In genomic region chr19:18063463-18063862, GRCh38 we compare ENCODE assay signal across 11 cellular contexts. TPM values are rescaled to one million over a fixed set of nuclear protein-coding genes. Genes with fewer than 3 reads are reported as not detected.
DNase-seq lines count a peak whose midpoint lies in the region; ATAC-seq, FAIRE-seq and TF ChIP-seq lines count a peak whose summit lies in the region.
"Had no signal": no experiment of that assay in that cellular context is flagged by ENCODE, and none has a peak within 500 bp of the region (broad histone marks: within the 10 kb centered on the region; RNA-seq: fewer than 3 reads in every experiment).

No MANE protein-coding gene starts in this region.

- H2BK15ac ChIP-seq in H1 (ENCODE audit: low read length), result no peak overlapping the region

- peaks cover 92% of the 10 kb centered on the region for H3K36me3 Mint-ChIP-seq in stimulated activated effector memory CD8-positive, alpha-beta T cell treated with anti-CD3 and anti-CD28 coated beads, Interleukin-12 subunit alpha, Interleukin-12 subunit beta, amount 100 ng/mL, for 72 hours

- H2BK12ac ChIP-seq in H1 (ENCODE audit: low read depth, low read length), result no peak overlapping the region

- no peak for ATAC-seq in stimulated activated effector memory CD8-positive, alpha-beta T cell treated with anti-CD3 and anti-CD28 coated beads, Interleukin-12 subunit alpha, Interleukin-12 subunit beta, amount 100 ng/mL, for 72 hours
- ATAC-seq in GM19467 (IDR thresholded peaks at IDR 0.05; ENCODE audit: unreplicated experiment), result no peak

- no peaks in the 10 kb centered on the region for H3K9me3 ChIP-seq in NT2/D1 (ENCODE audit: insufficient read depth, low read length)
- no peaks in the 10 kb centered on the region for H3K9me3 ChIP-seq in H1 (ENCODE audit: insufficient read depth in 2 of 2, low read depth in 1 of 2, low read length in 1 of 2)

- in situ Hi-C loops in GM13976 (cut with MboI; ENCODE audit: low sequenced_read_pairs, unreplicated experiment), result loop anchor here (25.0 kb wide), 1 partner anchor 126 kb away; the partner anchor contains the start of gene CCDC124

- no peak overlapping the region for H3K23ac ChIP-seq in H1 (ENCODE audit: insufficient read length)

- H2AFZ ChIP-seq in H1 (ENCODE audit: low read length), result no peak overlapping the region

- H3K4me3 ChIP-seq in NT2/D1 (ENCODE audit: insufficient read length, low read depth) (no peak overlapping the region), H1 (ENCODE audit: extremely low read depth in 1 of 4, insufficient read depth in 2 of 4, low read depth in 3 of 4, low read length in 4 of 4) (no peak overlapping the region)

- H2BK120ac ChIP-seq in H1 (replicated peaks; ENCODE audit: low read depth, low read length), result no peak overlapping the region

- no peak overlapping the region for H3K14ac ChIP-seq in H1 (ENCODE audit: insufficient read length)

- H3K27ac Mint-ChIP-seq in stimulated activated effector memory CD8-positive, alpha-beta T cell treated with anti-CD3 and anti-CD28 coated beads, Interleukin-12 subunit alpha, Interleukin-12 subunit beta, amount 100 ng/mL, for 72 hours, result peak overlapping the region; percentile 19

- no peak overlapping the region for H3K4me2 ChIP-seq in H1 (ENCODE audit: insufficient read depth in 1 of 2, low read depth in 2 of 2, low read length in 2 of 2)

- H3K4me1 ChIP-seq in NT2/D1 (ENCODE audit: insufficient read depth, insufficient read length) (peaks cover 5% of the 10 kb centered on the region), H1 (replicated peaks in 1 of 4; ENCODE audit: control insufficient read depth in 3 of 4, insufficient read depth in 4 of 4, low read length in 3 of 4) (no peaks in the 10 kb centered on the region)

- no peaks in the 10 kb centered on the region for H3K79me1 ChIP-seq in H1 (ENCODE audit: low read depth, low read length)

- H3K27me3 ChIP-seq in NT2/D1 (ENCODE audit: insufficient read depth, insufficient read length) (no peaks in the 10 kb centered on the region), H1 (replicated peaks in 1 of 4; ENCODE audit: control insufficient read depth in 3 of 4, extremely low read depth in 1 of 4, insufficient read depth in 3 of 4, low read length in 3 of 4) (no peaks in the 10 kb centered on the region)

- TF ChIP-seq EP300 in H1 (IDR thresholded peaks at IDR 0.05; ENCODE audit: borderline replicate concordance in 1 of 2, low read depth in 2 of 2, low read length in 2 of 2), result no peak

- FAIRE-seq in H1 (lab: Jason Lieb, UNC), result no peak

- H2BK20ac ChIP-seq in H1 (ENCODE audit: low read length), result no peak overlapping the region

- peak; percentile 33 for DNase-seq in activated T-cell treated with anti-CD3 and anti-CD28 coated beads for 1 hour (ENCODE audit: low read depth)
- DNase-seq in activated T-cell treated with anti-CD3 and anti-CD28 coated beads, Interleukin-2, amount 50 U/mL, for 1 hour, result no peak
- peak; percentile 32 for DNase-seq in NT2/D1 (ENCODE audit: low read depth, low spot score)
- DNase-seq in H1 (ENCODE audit: low read depth in 1 of 2, low spot score in 2 of 2), result peak in 1 of 2 experiments; percentile 71
- DNase-seq in stimulated activated effector memory CD8-positive, alpha-beta T cell treated with anti-CD3 and anti-CD28 coated beads, Interleukin-12 subunit alpha, Interleukin-12 subunit beta, amount 100 ng/mL, for 72 hours (ENCODE audit: low spot score in 2 of 2), result peak in 1 of 2 donors; percentile 59
- DNase-seq in GM13976 (ENCODE audit: low spot score), result no peak
- no peak for DNase-seq in OCI-M1 (lab: John Stamatoyannopoulos, UW)
- DNase-seq: AML-193; central memory CD4-positive, alpha-beta T cell; NK-92 treated with Interleukin-12 subunit alpha and Interleukin-12 subunit beta, amount 100 ng/mL, for 24 hours had no signal

- H3K27ac ChIP-seq in H1 (ENCODE audit: low read depth, low read length), result no peak overlapping the region

- peaks cover 2% of the 10 kb centered on the region; the same call in 1 of the 2 replicates for H3K23me2 ChIP-seq in H1 (ENCODE audit: low read depth, low read length)

- H2BK5ac ChIP-seq in H1 (ENCODE audit: low read depth, low read length), result no peak overlapping the region; the same call in 1 of the 2 replicates

- H3K79me2 ChIP-seq in H1 (ENCODE audit: control insufficient read depth in 1 of 2, insufficient read depth in 2 of 2, low read length in 2 of 2), result no peaks in the 10 kb centered on the region

- H4K91ac ChIP-seq in H1 (replicated peaks; ENCODE audit: insufficient read length, low read length), result no peak overlapping the region

- H3K4me1 Mint-ChIP-seq in stimulated activated effector memory CD8-positive, alpha-beta T cell treated with anti-CD3 and anti-CD28 coated beads, Interleukin-12 subunit alpha, Interleukin-12 subunit beta, amount 100 ng/mL, for 72 hours, result peaks cover 3% of the 10 kb centered on the region

- no peak overlapping the region for H3K18ac ChIP-seq in H1 (ENCODE audit: extremely low read depth, low read length)

- TF ChIP-seq RAD21 in H1 (IDR thresholded peaks at IDR 0.05 in 1 of 2, conservative IDR thresholded peaks at IDR 0.05 in 1 of 2; ENCODE audit: low read depth in 2 of 2, low read length in 2 of 2), result peak; percentile 62 to 69

- no peak overlapping the region for H3K4ac ChIP-seq in H1 (replicated peaks; ENCODE audit: insufficient read length, low read depth, low read length)

- H2AK5ac ChIP-seq in H1 (ENCODE audit: low read depth, low read length), result no peak overlapping the region

- H4K20me1 ChIP-seq in H1 (replicated peaks in 1 of 2; ENCODE audit: control insufficient read depth in 1 of 2, insufficient read depth in 2 of 2, low read length in 2 of 2), result no peaks in the 10 kb centered on the region

- 74% methylated on average over 5 of the region's 5 CpGs; no CpG with 5 or more reads in 1 of the 2 experiments for WGBS in H1 (ENCODE audit: extremely low coverage in 1 of 2, insufficient coverage in 1 of 2, insufficient read length in 1 of 2, insufficient replicate concordance in 2 of 2, low coverage in 1 of 2, low lambda C conversion rate in 2 of 2, missing lambda C conversion rate in 1 of 2), 2 experiments

- H3K56ac ChIP-seq in H1 (replicated peaks; ENCODE audit: insufficient read length, low read depth, low read length), result no peak overlapping the region

- no peaks in the 10 kb centered on the region for H3K9me3 Mint-ChIP-seq in stimulated activated effector memory CD8-positive, alpha-beta T cell treated with anti-CD3 and anti-CD28 coated beads, Interleukin-12 subunit alpha, Interleukin-12 subunit beta, amount 100 ng/mL, for 72 hours

- H4K5ac ChIP-seq in H1 (ENCODE audit: insufficient read length, low read depth, low read length), result no peak overlapping the region

- TF ChIP-seq POLR2A in H1 (IDR thresholded peaks at IDR 0.05; ENCODE audit: control extremely low read depth in 1 of 2, low read depth in 2 of 2, low read length in 2 of 2), result no peak

- CTCF ChIA-PET in H1 (lab: Charles Lee; ENCODE audit: partially characterized antibody), result interaction anchor here (0.6 to 3.2 kb wide), 6 partner anchors 11 to 125 kb away, joined by 3 to 14 read pairs (median 4); partner anchors contain the start of genes ARRDC2 and IL12RB1

- peak; percentile 43 to 63 (median 51) for TF ChIP-seq CTCF in H1 (IDR thresholded peaks at IDR 0.05; ENCODE audit: control extremely low read depth in 1 of 3, insufficient read depth in 1 of 3, low read depth in 1 of 3, low read length in 3 of 3)
- TF ChIP-seq CTCF in GM13976 (IDR thresholded peaks at IDR 0.05; ENCODE audit: borderline replicate concordance, control extremely low read depth, extremely low read depth, insufficient read depth, missing control alignments), result no peak

- H3K36me3 ChIP-seq in NT2/D1 (ENCODE audit: insufficient read depth, insufficient read length, low read length) (no peaks in the 10 kb centered on the region), H1 (ENCODE audit: control insufficient read depth in 2 of 4, insufficient read depth in 4 of 4, low read length in 3 of 4) (no peaks in the 10 kb centered on the region)

- H4K8ac ChIP-seq in H1 (ENCODE audit: extremely low read depth, insufficient read depth, low read length), result no peak overlapping the region

- H3K4me3 Mint-ChIP-seq in stimulated activated effector memory CD8-positive, alpha-beta T cell treated with anti-CD3 and anti-CD28 coated beads, Interleukin-12 subunit alpha, Interleukin-12 subunit beta, amount 100 ng/mL, for 72 hours, result no peak overlapping the region

- POLR2A ChIA-PET in H1 (lab: Charles Lee; ENCODE audit: partially characterized antibody), result interaction anchor here (1.2 kb wide), 1 partner anchor 202 kb away, joined by 3 read pairs; no protein-coding TSS in a partner anchor

- H3K9ac ChIP-seq in NT2/D1 (ENCODE audit: insufficient read length, low read depth) (no peak overlapping the region), H1 (replicated peaks in 1 of 4; ENCODE audit: extremely low read depth in 1 of 4, low read depth in 3 of 4, low read length in 3 of 4) (no peak overlapping the region)

RNA-seq across cellular contexts. Expression of gene IL12RB1, which starts 23.3 kb away (rescaled TPM):
- total RNA-seq in H1 (2021; fragmentation: NEBNext Ultra II Directional; extraction: Animal tissue kit (Norgen Biotek cat#: 25700)), result not detected in 2 replicates
- 0.03 and 0.06 TPM in 2 replicates for polyA plus RNA-seq in H1 (2011; rRNA removed)
- polyA plus RNA-seq in H1 (2011; cell fraction: cytosol; rRNA removed), result not detected
- not detected for polyA plus RNA-seq in H1 (2011; cell fraction: nucleus; rRNA removed)
- not detected in 4 replicates for polyA plus RNA-seq in H1 (2012, experiment 1 of 2)
- not detected for polyA plus RNA-seq in H1 (2012, experiment 2 of 2)
- not detected for polyA plus RNA-seq in H1 (2013, experiment 1 of 2)
- not detected for polyA plus RNA-seq in H1 (2013, experiment 2 of 2)
- polyA minus RNA-seq in H1 (2011; rRNA and poly(A)+ RNA removed), result not detected in 2 replicates
- not detected for polyA minus RNA-seq in H1 (2011; cell fraction: cytosol; rRNA and poly(A)+ RNA removed)
- polyA minus RNA-seq in H1 (2011; cell fraction: nucleus; rRNA and poly(A)+ RNA removed), result not detected

RNA-seq across cellular contexts. Expression of gene MAST3, which starts 34.1 kb away (rescaled TPM):
- total RNA-seq in H1 (2021; fragmentation: NEBNext Ultra II Directional; extraction: Animal tissue kit (Norgen Biotek cat#: 25700)), result 9.0 TPM in 2 replicates
- 3.4 and 5.5 TPM in 2 replicates for polyA plus RNA-seq in H1 (2011; rRNA removed)
- polyA plus RNA-seq in H1 (2011; cell fraction: cytosol; rRNA removed), result 1.5 TPM
- 7.7 TPM for polyA plus RNA-seq in H1 (2011; cell fraction: nucleus; rRNA removed)
- 3.2 to 5.5 TPM (median 4.8 TPM) in 4 replicates for polyA plus RNA-seq in H1 (2012, experiment 1 of 2)
- 3.0 TPM for polyA plus RNA-seq in H1 (2012, experiment 2 of 2)
- polyA plus RNA-seq in H1 (2013, experiment 1 of 2), result 3.4 TPM
- 3.1 TPM for polyA plus RNA-seq in H1 (2013, experiment 2 of 2)
- 4.8 and 5.0 TPM in 2 replicates for polyA minus RNA-seq in H1 (2011; rRNA and poly(A)+ RNA removed)
- 6.1 TPM for polyA minus RNA-seq in H1 (2011; cell fraction: cytosol; rRNA and poly(A)+ RNA removed)
- polyA minus RNA-seq in H1 (2011; cell fraction: nucleus; rRNA and poly(A)+ RNA removed), result 7.4 TPM

RNA-seq across cellular contexts. Expression of gene ARRDC2, which starts 55.5 kb away (rescaled TPM):
- total RNA-seq in H1 (2021; fragmentation: NEBNext Ultra II Directional; extraction: Animal tissue kit (Norgen Biotek cat#: 25700)), result 6.2 and 6.9 TPM in 2 replicates
- 5.4 and 5.8 TPM in 2 replicates for polyA plus RNA-seq in H1 (2011; rRNA removed)
- 6.6 TPM for polyA plus RNA-seq in H1 (2011; cell fraction: cytosol; rRNA removed)
- polyA plus RNA-seq in H1 (2011; cell fraction: nucleus; rRNA removed), result 9.2 TPM
- polyA plus RNA-seq in H1 (2012, experiment 1 of 2), result 5.2 to 7.8 TPM (median 5.9 TPM) in 4 replicates
- polyA plus RNA-seq in H1 (2012, experiment 2 of 2), result 4.6 TPM
- 3.4 TPM for polyA plus RNA-seq in H1 (2013, experiment 1 of 2)
- 3.6 TPM for polyA plus RNA-seq in H1 (2013, experiment 2 of 2)
- polyA minus RNA-seq in H1 (2011; rRNA and poly(A)+ RNA removed), result 2.7 and 6.1 TPM in 2 replicates
- polyA minus RNA-seq in H1 (2011; cell fraction: cytosol; rRNA and poly(A)+ RNA removed), result 7.0 TPM
- polyA minus RNA-seq in H1 (2011; cell fraction: nucleus; rRNA and poly(A)+ RNA removed), result 10.7 TPM

Comparison
In these comparisons a context has a peak if more than half of its experiments do, and no peak if none do; other contexts are left out.
1. DNase-seq: peak in activated T-cell treated with anti-CD3 and anti-CD28 coated beads for 1 hour (single experiment) and NT2/D1 (single experiment); none in activated T-cell treated with anti-CD3 and anti-CD28 coated beads, Interleukin-2, amount 50 U/mL, for 1 hour (single experiment), GM13976 (single experiment) and OCI-M1 (single experiment).